In genomic region chr3:160185711-160186110, GRCh38 we compare ENCODE assay signal across 24 cellular contexts. TPM values are rescaled to one million over a fixed set of nuclear protein-coding genes. Genes with fewer than 3 reads are reported as not detected.
"Had no signal": no experiment of that assay in that cellular context is flagged by ENCODE, and none has a peak within 500 bp of the region (broad histone marks: within the 10 kb centered on the region; RNA-seq: fewer than 3 reads in every experiment).

No MANE protein-coding gene starts in this region.

- H3K27ac ChIP-seq: epithelial cell of prostate, parathyroid adenoma, thyroid gland had no signal

- H3K36me3 ChIP-seq: sigmoid colon, thyroid gland had no signal

- DNase-seq: activated B cell treated with CpG ODN at 0.5 μM for 24 hours; activated CD4-positive, alpha-beta memory T cell treated with anti-CD3 and anti-CD28 coated beads for 36 hours; activated CD4-positive, alpha-beta T cell treated with anti-CD3 and anti-CD28 coated beads for 4 hours; activated gamma-delta T cell treated with Interleukin-2 at 50 U/mL for 16 hours; activated T-cell treated with anti-CD3 and anti-CD28 coated beads for 4 hours; dorsolateral prefrontal cortex; foreskin melanocyte; glutamatergic neuron; hypothalamus; islet precursor cell; midbrain; naive thymus-derived CD4-positive, alpha-beta T cell; sigmoid colon; stimulated activated CD4-positive, alpha-beta T cell treated with anti-CD3 and anti-CD28 coated beads, Interleukin-12 subunit alpha, Interleukin-12 subunit beta, amount 100 ng/mL, for 4 hours; stimulated activated CD4-positive, alpha-beta T cell treated with anti-CD3 and anti-CD28 coated beads, Interleukin-1b, Interleukin-23, amount 100 ng/mL, for 48 hours; stimulated activated CD8-positive, alpha-beta memory T cell treated with anti-CD3 and anti-CD28 coated beads, Interleukin-4, amount 100 ng/mL, for 48 hours; stimulated activated naive CD4-positive, alpha-beta T cell; T-cell; thyroid gland had no signal

- H3K4me3 ChIP-seq: dorsolateral prefrontal cortex, sigmoid colon, thyroid gland had no signal

- FAIRE-seq: urothelium cell line had no signal

- H3K9me3 ChIP-seq: sigmoid colon, thyroid gland had no signal

- H3K4me1 ChIP-seq: parathyroid adenoma, thyroid gland had no signal

- H3K27me3 ChIP-seq: dorsolateral prefrontal cortex, sigmoid colon, thyroid gland had no signal

- H3K9ac ChIP-seq: parathyroid adenoma had no signal

RNA-seq across cellular contexts. Expression of gene C3orf80, which starts 39.5 kb away (rescaled TPM):
- total RNA-seq: activated B cell treated with CpG ODN at 0.5 μM for 24 hours; activated CD4-positive, alpha-beta memory T cell treated with anti-CD3 and anti-CD28 coated beads for 36 hours; lung microvascular endothelial cell; renal cortical epithelial cell had no signal
- polyA plus RNA-seq: naive thymus-derived CD4-positive, alpha-beta T cell had no signal
